Comparison of ENCODE assay signal across 17 cellular contexts in the genomic region with DNA sequence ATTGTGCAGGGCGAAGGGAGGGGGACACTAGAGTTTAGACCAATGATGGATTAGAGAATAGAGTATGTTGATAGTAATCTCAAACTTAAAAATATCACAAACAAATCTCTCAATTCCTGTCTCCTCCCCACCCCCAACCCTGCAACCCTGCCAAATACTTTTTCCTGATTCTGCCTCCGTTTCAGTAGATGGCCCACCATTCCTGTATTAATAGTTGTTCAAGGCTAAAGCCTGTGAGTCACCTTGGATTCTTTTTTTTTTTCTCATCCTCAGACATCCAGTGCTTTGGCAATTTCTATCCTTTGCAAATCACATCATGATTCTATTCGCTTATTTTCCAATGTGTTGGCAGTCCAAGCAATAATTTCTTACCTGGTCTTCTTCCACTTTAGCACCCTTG.
"Had no signal": no experiment of that assay in that cellular context is flagged by ENCODE, and none has a peak within 500 bp of the region (broad histone marks: within the 10 kb centered on the region; RNA-seq: fewer than 3 reads in every experiment).

No MANE protein-coding gene starts in this region.

- H3K4me3 ChIP-seq: dorsolateral prefrontal cortex, esophagus muscularis mucosa, heart right ventricle, left ventricle myocardium inferior, psoas muscle, transverse colon had no signal

- DNase-seq: activated B cell treated with CpG ODN at 0.5 μM for 24 hours; activated CD4-positive, alpha-beta T cell treated with anti-CD3 and anti-CD28 coated beads, Interleukin-2, amount 10 ng/mL, durations not matched to agents 7 days and 5 days; activated CD8-positive, alpha-beta memory T cell treated with anti-CD3 and anti-CD28 coated beads for 24 hours; activated naive CD4-positive, alpha-beta T cell treated with anti-CD3 and anti-CD28 coated beads for 36 hours; brain microvascular endothelial cell; dorsolateral prefrontal cortex; foreskin melanocyte; heart right ventricle; kidney; left ventricle myocardium inferior; mesenchymal stem cell; nephron progenitor cell; psoas muscle; stimulated activated naive CD4-positive, alpha-beta T cell; substantia nigra; transverse colon had no signal
